18 cellular contexts compared by ENCODE assay signal in the genomic region with DNA sequence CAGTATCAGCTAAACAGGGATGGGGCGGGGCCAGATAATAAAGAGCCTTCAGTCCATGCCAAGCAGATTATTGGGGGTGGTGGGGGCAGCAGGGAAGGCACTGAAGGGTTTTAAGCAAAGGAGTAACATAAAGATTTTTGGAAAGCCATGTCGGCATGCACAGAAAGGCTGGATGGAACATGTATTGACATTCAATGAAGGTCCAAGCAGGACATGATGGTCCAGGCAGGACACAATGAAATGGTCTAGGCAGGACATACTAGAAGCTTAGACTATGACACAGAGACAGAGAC. TPM values are rescaled to one million over a fixed set of nuclear protein-coding genes. Genes with fewer than 3 reads are reported as not detected.
DNase-seq lines count a peak whose midpoint lies in the region; ATAC-seq and TF ChIP-seq lines count a peak whose summit lies in the region.
"Had no signal": no experiment of that assay in that cellular context is flagged by ENCODE, and none has a peak within 500 bp of the region (broad histone marks: within the 10 kb centered on the region; RNA-seq: fewer than 3 reads in every experiment).

No MANE protein-coding gene starts in this region.

- H3K36me3 ChIP-seq in KOPT-K1 (ENCODE audit: insufficient read depth, low read length) (no peaks in the 10 kb centered on the region), colonic mucosa (no peaks in the 10 kb centered on the region), spleen (no peaks in the 10 kb centered on the region), brain microvascular endothelial cell (replicated peaks) (no peaks in the 10 kb centered on the region)
- H3K36me3 ChIP-seq: BE2C, Peyer's patch had no signal

- H3K4me3 ChIP-seq in colonic mucosa, result no peak overlapping the region
- H3K4me3 ChIP-seq in spleen, result no peak overlapping the region
- no peak overlapping the region for H3K4me3 ChIP-seq in brain microvascular endothelial cell (ENCODE audit: low read depth, low read length)
- H3K4me3 ChIP-seq: Peyer's patch had no signal

- peak overlapping the region; percentile 69 for H3K27ac Mint-ChIP-seq in activated CD8-positive, alpha-beta T cell treated with anti-CD3 and anti-CD28 coated beads, Interleukin-2, amount 10 ng/mL, durations not matched to agents 7 days and 5 days
- H3K27ac Mint-ChIP-seq in activated CD8-positive, alpha-beta T cell treated with anti-CD3 and anti-CD28 coated beads for 36 hours, result no peak overlapping the region
- H3K27ac Mint-ChIP-seq: IgD-negative memory B cell had no signal

- H3K27me3 ChIP-seq in colonic mucosa (no peaks in the 10 kb centered on the region), spleen (replicated peaks in 1 of 7) (peaks cover 0 to 5% (median 0%) of the 10 kb centered on the region in 7 donors), brain microvascular endothelial cell (replicated peaks) (no peaks in the 10 kb centered on the region)
- H3K27me3 ChIP-seq: BE2C, Peyer's patch had no signal

- in situ Hi-C loops in brain microvascular endothelial cell (cut with HindIII; ENCODE audit: low pct_ligation_motif_present, low sequenced_read_pairs), result no loop called here

- peak overlapping the region; percentile 17 for H3K4me3 Mint-ChIP-seq in activated CD8-positive, alpha-beta T cell treated with anti-CD3 and anti-CD28 coated beads, Interleukin-2, amount 10 ng/mL, durations not matched to agents 7 days and 5 days
- no peak overlapping the region for H3K4me3 Mint-ChIP-seq in activated CD8-positive, alpha-beta T cell treated with anti-CD3 and anti-CD28 coated beads for 36 hours
- H3K4me3 Mint-ChIP-seq: IgD-negative memory B cell had no signal

- peaks cover 35% of the 10 kb centered on the region for H3K4me1 Mint-ChIP-seq in activated CD8-positive, alpha-beta T cell treated with anti-CD3 and anti-CD28 coated beads, Interleukin-2, amount 10 ng/mL, durations not matched to agents 7 days and 5 days (ENCODE audit: low read depth)
- peaks cover 15% of the 10 kb centered on the region for H3K4me1 Mint-ChIP-seq in activated CD8-positive, alpha-beta T cell treated with anti-CD3 and anti-CD28 coated beads for 36 hours (ENCODE audit: low read depth)

- peaks cover 5% of the 10 kb centered on the region for H3K9me3 Mint-ChIP-seq in activated CD8-positive, alpha-beta T cell treated with anti-CD3 and anti-CD28 coated beads, Interleukin-2, amount 10 ng/mL, durations not matched to agents 7 days and 5 days (ENCODE audit: insufficient read depth)
- H3K9me3 Mint-ChIP-seq in activated CD8-positive, alpha-beta T cell treated with anti-CD3 and anti-CD28 coated beads for 36 hours, result peaks cover 5% of the 10 kb centered on the region

- H3K9me3 ChIP-seq in KOPT-K1 (ENCODE audit: insufficient read depth, low read length, poor library complexity, severe bottlenecking) (peaks cover 6% of the 10 kb centered on the region), colonic mucosa (no peaks in the 10 kb centered on the region), spleen (no peaks in the 10 kb centered on the region)
- H3K9me3 ChIP-seq: BE2C, Peyer's patch had no signal

- no peak for ATAC-seq in activated CD8-positive, alpha-beta T cell treated with anti-CD3 and anti-CD28 coated beads, Interleukin-2, amount 10 ng/mL, durations not matched to agents 7 days and 5 days
- ATAC-seq in activated CD8-positive, alpha-beta T cell treated with anti-CD3 and anti-CD28 coated beads for 36 hours, result no peak

- POLR2A ChIA-PET in activated CD8-positive, alpha-beta T cell treated with anti-CD3 and anti-CD28 coated beads, Interleukin-2, amount 10 ng/mL, durations not matched to agents 7 days and 5 days (lab: Charles Lee), result no interaction called here
- POLR2A ChIA-PET in activated CD8-positive, alpha-beta T cell treated with anti-CD3 and anti-CD28 coated beads for 36 hours (lab: Charles Lee), result no interaction called here

- H3K27ac ChIP-seq in KOPT-K1 (ENCODE audit: low read depth, low read length, poor library complexity, severe bottlenecking) (peak overlapping the region; percentile 47), colonic mucosa (no peak overlapping the region), spleen (no peak overlapping the region), brain microvascular endothelial cell (no peak overlapping the region)
- H3K27ac ChIP-seq: Peyer's patch had no signal

- H3K9ac ChIP-seq in colonic mucosa (ENCODE audit: low read depth in 2 of 2, low read length in 2 of 2), result no peak overlapping the region

- intact Hi-C loops in activated CD8-positive, alpha-beta T cell treated with anti-CD3 and anti-CD28 coated beads for 36 hours (cut with micrococcal nuclease), result no loop called here
- intact Hi-C loops in colonic mucosa (cut with DNase I), result no loop called here
- intact Hi-C loops in spleen (cut with DNase I; ENCODE audit: low total_unique reads), result no loop called here

- CTCF ChIA-PET in activated CD8-positive, alpha-beta T cell treated with anti-CD3 and anti-CD28 coated beads, Interleukin-2, amount 10 ng/mL, durations not matched to agents 7 days and 5 days (lab: Charles Lee), result no interaction called here
- CTCF ChIA-PET in activated CD8-positive, alpha-beta T cell treated with anti-CD3 and anti-CD28 coated beads for 36 hours (lab: Charles Lee), result interaction anchor here (1.0 kb wide), 1 partner anchor 8 kb away, joined by 3 read pairs; no protein-coding TSS in a partner anchor

- no peak for TF ChIP-seq CTCF in activated CD8-positive, alpha-beta T cell treated with anti-CD3 and anti-CD28 coated beads for 36 hours (IDR thresholded peaks at IDR 0.05)
- no peak for TF ChIP-seq CTCF in colonic mucosa (IDR thresholded peaks at IDR 0.05)
- no peak for TF ChIP-seq CTCF in spleen (IDR thresholded peaks at IDR 0.05 in 8 of 11, conservative IDR thresholded peaks at IDR 0.05 in 3 of 11)
- TF ChIP-seq CTCF in brain microvascular endothelial cell (IDR thresholded peaks at IDR 0.05; ENCODE audit: low read depth, low read length, missing control alignments), result no peak

- TF ChIP-seq POLR2A in spleen (IDR thresholded peaks at IDR 0.05), result no peak

- DNase-seq in activated CD8-positive, alpha-beta T cell treated with anti-CD3 and anti-CD28 coated beads, Interleukin-2, amount 10 ng/mL, durations not matched to agents 7 days and 5 days, result no peak
- DNase-seq in activated CD8-positive, alpha-beta T cell treated with anti-CD3 and anti-CD28 coated beads for 36 hours, result no peak
- DNase-seq in colonic mucosa (peak; percentile 3), spleen (peak; percentile 3), brain microvascular endothelial cell (no peak)
- DNase-seq in stimulated activated naive CD4-positive, alpha-beta T cell (lab: John Stamatoyannopoulos, UW), result no peak
- DNase-seq: BE2C, EL, Karpas-422, NCI-H1694, NCI-H2081, NCI-H2171, NCI-H345, NCI-H524, NCI-H82 had no signal

- no peaks in the 10 kb centered on the region for H3K27me3 Mint-ChIP-seq in activated CD8-positive, alpha-beta T cell treated with anti-CD3 and anti-CD28 coated beads, Interleukin-2, amount 10 ng/mL, durations not matched to agents 7 days and 5 days (ENCODE audit: low read depth)
- H3K27me3 Mint-ChIP-seq in activated CD8-positive, alpha-beta T cell treated with anti-CD3 and anti-CD28 coated beads for 36 hours, result no peaks in the 10 kb centered on the region

- WGBS in spleen, 5 donors, result 90 to 97% (median 95%) methylated on average over 2 of the region's 2 CpGs

- H3K4me1 ChIP-seq in colonic mucosa (no peaks in the 10 kb centered on the region), spleen (peaks cover 0 to 5% (median 0%) of the 10 kb centered on the region in 6 donors)
- H3K4me1 ChIP-seq: BE2C, Peyer's patch had no signal

- peaks cover 5% of the 10 kb centered on the region for H3K36me3 Mint-ChIP-seq in activated CD8-positive, alpha-beta T cell treated with anti-CD3 and anti-CD28 coated beads, Interleukin-2, amount 10 ng/mL, durations not matched to agents 7 days and 5 days (ENCODE audit: low read depth)
- H3K36me3 Mint-ChIP-seq in activated CD8-positive, alpha-beta T cell treated with anti-CD3 and anti-CD28 coated beads for 36 hours (ENCODE audit: low read depth), result no peaks in the 10 kb centered on the region
- H3K36me3 Mint-ChIP-seq: IgD-negative memory B cell had no signal

RNA-seq across cellular contexts. Expression of a gene that starts 37.0 kb away (rescaled TPM):
- total RNA-seq in activated CD8-positive, alpha-beta T cell treated with anti-CD3 and anti-CD28 coated beads, Interleukin-2, amount 10 ng/mL, durations not matched to agents 7 days and 5 days, result 1 to 10 TPM; 6.8 to 7.3 TPM
- 1 to 10 TPM; 5.7 to 6.1 TPM for total RNA-seq in activated CD8-positive, alpha-beta T cell treated with anti-CD3 and anti-CD28 coated beads for 36 hours
- 10 to 100 TPM; 20.2 to 23.8 TPM for total RNA-seq in colonic mucosa
- 10 to 100 TPM; 12.9 to 20.5 (median 15.7) TPM for total RNA-seq in spleen
- polyA plus RNA-seq in spleen, result 1 to 10 TPM; 1.9 to 5.8 (median 2.4) TPM

Comparison
In these comparisons a context has a peak if more than half of its experiments do, and no peak if none do; other contexts are left out.
1. DNase-seq: peak in colonic mucosa (single experiment) and spleen (single experiment); none in activated CD8-positive, alpha-beta T cell treated with anti-CD3 and anti-CD28 coated beads, Interleukin-2, amount 10 ng/mL, durations not matched to agents 7 days and 5 days (single experiment), activated CD8-positive, alpha-beta T cell treated with anti-CD3 and anti-CD28 coated beads for 36 hours (single experiment), stimulated activated naive CD4-positive, alpha-beta T cell (0 of 6) and brain microvascular endothelial cell (single experiment).